1 cellular context compared by ENCODE assay signal in genomic region chr4:150070464-150071170, GRCh38.
TF ChIP-seq lines count a peak whose summit lies in the region.

No MANE protein-coding gene starts in this region.

TF ChIP-seq in SK-N-SH treated with all-trans-retinoic acid at 6 μM for 48 hours, 23 proteins besides CTCF, POLR2A, EP300 and RAD21 (continued from another document):
- no peak for TF ChIP-seq CREB5 (CRISPR knock-in tag; IDR thresholded peaks at IDR 0.05; ENCODE audit: low read depth)
- no peak for TF ChIP-seq ZNF70 (CRISPR knock-in tag; IDR thresholded peaks at IDR 0.05)
- TF ChIP-seq ZFP3 (CRISPR knock-in tag; IDR thresholded peaks at IDR 0.05): no peak
- no peak for TF ChIP-seq ZFP30 (CRISPR knock-in tag; IDR thresholded peaks at IDR 0.05)
- TF ChIP-seq TSHZ2 (CRISPR knock-in tag; IDR thresholded peaks at IDR 0.05): no peak
- no peak for TF ChIP-seq TOX (CRISPR knock-in tag; IDR thresholded peaks at IDR 0.05; ENCODE audit: borderline replicate concordance)
- TF ChIP-seq ZNF565 (CRISPR knock-in tag; conservative IDR thresholded peaks at IDR 0.05; ENCODE audit: low read depth): no peak
- no peak for TF ChIP-seq CSRNP3 (CRISPR knock-in tag; IDR thresholded peaks at IDR 0.05)
- no peak for TF ChIP-seq CSDC2 (CRISPR knock-in tag; IDR thresholded peaks at IDR 0.05)
